2 cellular contexts compared by ENCODE assay signal in the genomic region with DNA sequence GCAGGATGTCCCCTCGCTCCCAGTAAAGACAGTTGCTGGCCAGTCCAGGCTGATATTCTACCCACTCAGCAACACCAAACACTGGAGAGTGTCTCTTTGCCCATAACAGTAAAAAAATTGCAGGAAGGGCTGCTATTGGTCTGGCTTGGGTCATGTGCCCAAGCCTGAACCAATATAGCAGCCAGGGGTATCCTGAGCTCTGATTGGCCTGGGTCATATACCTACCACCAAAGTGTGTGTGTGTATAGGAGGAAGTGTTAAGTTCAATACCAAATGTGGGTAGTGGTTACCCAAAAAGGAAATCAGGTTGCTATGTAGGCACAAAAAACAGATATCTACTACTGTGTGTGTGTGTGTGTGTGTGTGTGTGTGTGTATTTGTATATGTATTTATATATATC.
A peak's percentile ranks its signal among the peaks of the same experiment; 100 is the strongest.
TF ChIP-seq lines count a peak whose summit lies in the region.

No MANE protein-coding gene starts in this region.

TF ChIP-seq in Ishikawa, 13 proteins besides CTCF, POLR2A, EP300 and RAD21:
- TF ChIP-seq, protein P1, sequence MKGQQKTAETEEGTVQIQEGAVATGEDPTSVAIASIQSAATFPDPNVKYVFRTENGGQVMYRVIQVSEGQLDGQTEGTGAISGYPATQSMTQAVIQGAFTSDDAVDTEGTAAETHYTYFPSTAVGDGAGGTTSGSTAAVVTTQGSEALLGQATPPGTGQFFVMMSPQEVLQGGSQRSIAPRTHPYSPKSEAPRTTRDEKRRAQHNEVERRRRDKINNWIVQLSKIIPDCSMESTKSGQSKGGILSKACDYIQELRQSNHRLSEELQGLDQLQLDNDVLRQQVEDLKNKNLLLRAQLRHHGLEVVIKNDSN (IDR thresholded peaks at IDR 0.05), result peak; percentile 41; the same call in 1 of the 2 replicates
- no peak for TF ChIP-seq TAF1 (IDR thresholded peaks at IDR 0.05; ENCODE audit: low read depth)
TF ChIP-seq in Ishikawa: peak in this region for 1.

TF ChIP-seq in K562, 482 proteins besides CTCF, POLR2A, EP300 and RAD21:
- TF ChIP-seq ZNF586 (CRISPR knock-in tag; conservative IDR thresholded peaks at IDR 0.05) (no peak), NCOA1 (IDR thresholded peaks at IDR 0.05; ENCODE audit: low read depth) (no peak), C11orf30 (IDR thresholded peaks at IDR 0.05; ENCODE audit: low read depth) (no peak), NFIX (CRISPR knock-in tag; IDR thresholded peaks at IDR 0.05; ENCODE audit: low read depth) (no peak), HOXB6 (CRISPR knock-in tag; IDR thresholded peaks at IDR 0.05; ENCODE audit: borderline replicate concordance) (no peak), SMAD4 (CRISPR knock-in tag; conservative IDR thresholded peaks at IDR 0.05) (no peak), ESRRA (IDR thresholded peaks at IDR 0.05; ENCODE audit: borderline replicate concordance, low read depth) (no peak), RAD51 (IDR thresholded peaks at IDR 0.05; ENCODE audit: borderline replicate concordance, low read depth) (peak; percentile 54; the same call in 1 of the 2 replicates), KAT8 (IDR thresholded peaks at IDR 0.05; ENCODE audit: low read depth) (no peak), CBX5 (IDR thresholded peaks at IDR 0.05; ENCODE audit: borderline replicate concordance, low read depth) (no peak)
- TF ChIP-seq, protein P1 (CRISPR knock-in tag; IDR thresholded peaks at IDR 0.05), result peak; percentile 70
- TF ChIP-seq, protein P2, sequence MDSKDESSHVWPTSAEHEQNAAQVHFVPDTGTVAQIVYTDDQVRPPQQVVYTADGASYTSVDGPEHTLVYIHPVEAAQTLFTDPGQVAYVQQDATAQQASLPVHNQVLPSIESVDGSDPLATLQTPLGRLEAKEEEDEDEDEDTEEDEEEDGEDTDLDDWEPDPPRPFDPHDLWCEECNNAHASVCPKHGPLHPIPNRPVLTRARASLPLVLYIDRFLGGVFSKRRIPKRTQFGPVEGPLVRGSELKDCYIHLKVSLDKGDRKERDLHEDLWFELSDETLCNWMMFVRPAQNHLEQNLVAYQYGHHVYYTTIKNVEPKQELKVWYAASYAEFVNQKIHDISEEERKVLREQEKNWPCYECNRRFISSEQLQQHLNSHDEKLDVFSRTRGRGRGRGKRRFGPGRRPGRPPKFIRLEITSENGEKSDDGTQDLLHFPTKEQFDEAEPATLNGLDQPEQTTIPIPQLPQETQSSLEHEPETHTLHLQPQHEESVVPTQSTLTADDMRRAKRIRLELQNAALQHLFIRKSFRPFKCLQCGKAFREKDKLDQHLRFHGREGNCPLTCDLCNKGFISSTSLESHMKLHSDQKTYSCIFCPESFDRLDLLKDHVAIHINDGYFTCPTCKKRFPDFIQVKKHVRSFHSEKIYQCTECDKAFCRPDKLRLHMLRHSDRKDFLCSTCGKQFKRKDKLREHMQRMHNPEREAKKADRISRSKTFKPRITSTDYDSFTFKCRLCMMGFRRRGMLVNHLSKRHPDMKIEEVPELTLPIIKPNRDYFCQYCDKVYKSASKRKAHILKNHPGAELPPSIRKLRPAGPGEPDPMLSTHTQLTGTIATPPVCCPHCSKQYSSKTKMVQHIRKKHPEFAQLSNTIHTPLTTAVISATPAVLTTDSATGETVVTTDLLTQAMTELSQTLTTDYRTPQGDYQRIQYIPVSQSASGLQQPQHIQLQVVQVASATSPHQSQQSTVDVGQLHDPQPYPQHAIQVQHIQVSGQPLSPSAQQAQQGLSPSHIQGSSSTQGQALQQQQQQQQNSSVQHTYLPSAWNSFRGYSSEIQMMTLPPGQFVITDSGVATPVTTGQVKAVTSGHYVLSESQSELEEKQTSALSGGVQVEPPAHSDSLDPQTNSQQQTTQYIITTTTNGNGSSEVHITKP (IDR thresholded peaks at IDR 0.05; ENCODE audit: partially characterized antibody), result no peak
- TF ChIP-seq, protein P3, sequence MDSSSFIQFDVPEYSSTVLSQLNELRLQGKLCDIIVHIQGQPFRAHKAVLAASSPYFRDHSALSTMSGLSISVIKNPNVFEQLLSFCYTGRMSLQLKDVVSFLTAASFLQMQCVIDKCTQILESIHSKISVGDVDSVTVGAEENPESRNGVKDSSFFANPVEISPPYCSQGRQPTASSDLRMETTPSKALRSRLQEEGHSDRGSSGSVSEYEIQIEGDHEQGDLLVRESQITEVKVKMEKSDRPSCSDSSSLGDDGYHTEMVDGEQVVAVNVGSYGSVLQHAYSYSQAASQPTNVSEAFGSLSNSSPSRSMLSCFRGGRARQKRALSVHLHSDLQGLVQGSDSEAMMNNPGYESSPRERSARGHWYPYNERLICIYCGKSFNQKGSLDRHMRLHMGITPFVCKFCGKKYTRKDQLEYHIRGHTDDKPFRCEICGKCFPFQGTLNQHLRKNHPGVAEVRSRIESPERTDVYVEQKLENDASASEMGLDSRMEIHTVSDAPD (CRISPR knock-in tag; IDR thresholded peaks at IDR 0.05), result no peak
- TF ChIP-seq, protein P4, sequence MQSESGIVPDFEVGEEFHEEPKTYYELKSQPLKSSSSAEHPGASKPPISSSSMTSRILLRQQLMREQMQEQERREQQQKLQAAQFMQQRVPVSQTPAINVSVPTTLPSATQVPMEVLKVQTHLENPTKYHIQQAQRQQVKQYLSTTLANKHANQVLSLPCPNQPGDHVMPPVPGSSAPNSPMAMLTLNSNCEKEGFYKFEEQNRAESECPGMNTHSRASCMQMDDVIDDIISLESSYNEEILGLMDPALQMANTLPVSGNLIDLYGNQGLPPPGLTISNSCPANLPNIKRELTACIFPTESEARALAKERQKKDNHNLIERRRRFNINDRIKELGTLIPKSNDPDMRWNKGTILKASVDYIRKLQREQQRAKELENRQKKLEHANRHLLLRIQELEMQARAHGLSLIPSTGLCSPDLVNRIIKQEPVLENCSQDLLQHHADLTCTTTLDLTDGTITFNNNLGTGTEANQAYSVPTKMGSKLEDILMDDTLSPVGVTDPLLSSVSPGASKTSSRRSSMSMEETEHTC (IDR thresholded peaks at IDR 0.05), result no peak
- TF ChIP-seq, protein P5, sequence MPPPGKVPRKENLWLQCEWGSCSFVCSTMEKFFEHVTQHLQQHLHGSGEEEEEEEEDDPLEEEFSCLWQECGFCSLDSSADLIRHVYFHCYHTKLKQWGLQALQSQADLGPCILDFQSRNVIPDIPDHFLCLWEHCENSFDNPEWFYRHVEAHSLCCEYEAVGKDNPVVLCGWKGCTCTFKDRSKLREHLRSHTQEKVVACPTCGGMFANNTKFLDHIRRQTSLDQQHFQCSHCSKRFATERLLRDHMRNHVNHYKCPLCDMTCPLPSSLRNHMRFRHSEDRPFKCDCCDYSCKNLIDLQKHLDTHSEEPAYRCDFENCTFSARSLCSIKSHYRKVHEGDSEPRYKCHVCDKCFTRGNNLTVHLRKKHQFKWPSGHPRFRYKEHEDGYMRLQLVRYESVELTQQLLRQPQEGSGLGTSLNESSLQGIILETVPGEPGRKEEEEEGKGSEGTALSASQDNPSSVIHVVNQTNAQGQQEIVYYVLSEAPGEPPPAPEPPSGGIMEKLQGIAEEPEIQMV (tag; conservative IDR thresholded peaks at IDR 0.05; ENCODE audit: low read depth), result no peak
- TF ChIP-seq, protein P6, sequence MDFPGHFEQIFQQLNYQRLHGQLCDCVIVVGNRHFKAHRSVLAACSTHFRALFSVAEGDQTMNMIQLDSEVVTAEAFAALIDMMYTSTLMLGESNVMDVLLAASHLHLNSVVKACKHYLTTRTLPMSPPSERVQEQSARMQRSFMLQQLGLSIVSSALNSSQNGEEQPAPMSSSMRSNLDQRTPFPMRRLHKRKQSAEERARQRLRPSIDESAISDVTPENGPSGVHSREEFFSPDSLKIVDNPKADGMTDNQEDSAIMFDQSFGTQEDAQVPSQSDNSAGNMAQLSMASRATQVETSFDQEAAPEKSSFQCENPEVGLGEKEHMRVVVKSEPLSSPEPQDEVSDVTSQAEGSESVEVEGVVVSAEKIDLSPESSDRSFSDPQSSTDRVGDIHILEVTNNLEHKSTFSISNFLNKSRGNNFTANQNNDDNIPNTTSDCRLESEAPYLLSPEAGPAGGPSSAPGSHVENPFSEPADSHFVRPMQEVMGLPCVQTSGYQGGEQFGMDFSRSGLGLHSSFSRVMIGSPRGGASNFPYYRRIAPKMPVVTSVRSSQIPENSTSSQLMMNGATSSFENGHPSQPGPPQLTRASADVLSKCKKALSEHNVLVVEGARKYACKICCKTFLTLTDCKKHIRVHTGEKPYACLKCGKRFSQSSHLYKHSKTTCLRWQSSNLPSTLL (IDR thresholded peaks at IDR 0.05), result no peak
- TF ChIP-seq, protein P7, sequence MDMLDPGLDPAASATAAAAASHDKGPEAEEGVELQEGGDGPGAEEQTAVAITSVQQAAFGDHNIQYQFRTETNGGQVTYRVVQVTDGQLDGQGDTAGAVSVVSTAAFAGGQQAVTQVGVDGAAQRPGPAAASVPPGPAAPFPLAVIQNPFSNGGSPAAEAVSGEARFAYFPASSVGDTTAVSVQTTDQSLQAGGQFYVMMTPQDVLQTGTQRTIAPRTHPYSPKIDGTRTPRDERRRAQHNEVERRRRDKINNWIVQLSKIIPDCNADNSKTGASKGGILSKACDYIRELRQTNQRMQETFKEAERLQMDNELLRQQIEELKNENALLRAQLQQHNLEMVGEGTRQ (CRISPR knock-in tag; IDR thresholded peaks at IDR 0.05), result peak; percentile 67
- TF ChIP-seq, protein P8, sequence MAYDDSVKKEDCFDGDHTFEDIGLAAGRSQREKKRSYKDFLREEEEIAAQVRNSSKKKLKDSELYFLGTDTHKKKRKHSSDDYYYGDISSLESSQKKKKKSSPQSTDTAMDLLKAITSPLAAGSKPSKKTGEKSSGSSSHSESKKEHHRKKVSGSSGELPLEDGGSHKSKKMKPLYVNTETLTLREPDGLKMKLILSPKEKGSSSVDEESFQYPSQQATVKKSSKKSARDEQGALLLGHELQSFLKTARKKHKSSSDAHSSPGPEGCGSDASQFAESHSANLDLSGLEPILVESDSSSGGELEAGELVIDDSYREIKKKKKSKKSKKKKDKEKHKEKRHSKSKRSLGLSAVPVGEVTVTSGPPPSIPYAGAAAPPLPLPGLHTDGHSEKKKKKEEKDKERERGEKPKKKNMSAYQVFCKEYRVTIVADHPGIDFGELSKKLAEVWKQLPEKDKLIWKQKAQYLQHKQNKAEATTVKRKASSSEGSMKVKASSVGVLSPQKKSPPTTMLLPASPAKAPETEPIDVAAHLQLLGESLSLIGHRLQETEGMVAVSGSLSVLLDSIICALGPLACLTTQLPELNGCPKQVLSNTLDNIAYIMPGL (CRISPR knock-in tag; IDR thresholded peaks at IDR 0.05), result no peak
